ENCODE assay signal across 8 cellular contexts in genomic region chr4:185143596-185143969, GRCh38. TPM values are rescaled to one million over a fixed set of nuclear protein-coding genes. Genes with fewer than 3 reads are reported as not detected.
DNase-seq lines count a peak whose midpoint lies in the region; ATAC-seq and TF ChIP-seq lines count a peak whose summit lies in the region.

No MANE protein-coding gene starts in this region.

- TF ChIP-seq CTCF in omental fat pad (IDR thresholded peaks at IDR 0.05): no peak

- ATAC-seq in GM21576 (IDR thresholded peaks at IDR 0.05; ENCODE audit: unreplicated experiment) (peak; percentile 9), omental fat pad (ENCODE audit: low FRiP score) (peak; percentile 37)

- DNase-seq in DMS53 (lab: John Stamatoyannopoulos, UW): peak; percentile 67
- DNase-seq in LoVo (ENCODE audit: low spot score): peak; percentile 30
- DNase-seq in activated effector memory CD4-positive, alpha-beta T cell treated with anti-CD3 and anti-CD28 coated beads, Interleukin-2, amount 50 U/mL, for 16 hours: peak; percentile 68
- DNase-seq in head of caudate nucleus: peak; percentile 30 to 82 (median 62)
- no peak for DNase-seq in omental fat pad (ENCODE audit: low spot score)
- no peak for DNase-seq in SK-N-DZ (ENCODE audit: low spot score)
- DNase-seq in medulla oblongata (ENCODE audit: extremely low spot score): no peak

- intact Hi-C loops in head of caudate nucleus (cut with DNase I): loop anchor here (5.0 kb wide), 1 partner anchor 39 kb away; no protein-coding TSS in a partner anchor

RNA-seq across cellular contexts. Expression of gene SLC25A4, which starts 0.5 kb away (rescaled TPM):
- 10 to 100 TPM; 14.4 to 25.9 (median 20.2) TPM for total RNA-seq in omental fat pad
- polyA plus RNA-seq in SK-N-DZ (2014; cell fraction: cytosol; rRNA removed): 31.0 and 36.9 TPM in 2 replicates
- 34.7 and 42.4 TPM in 2 replicates for polyA plus RNA-seq in SK-N-DZ (2014; cell fraction: nucleus; rRNA removed)

Comparison
In these comparisons a context has a peak if more than half of its experiments do, and no peak if none do; other contexts are left out.
1. DNase-seq: peak in DMS53 (single experiment), LoVo (single experiment), activated effector memory CD4-positive, alpha-beta T cell treated with anti-CD3 and anti-CD28 coated beads, Interleukin-2, amount 50 U/mL, for 16 hours (single experiment) and head of caudate nucleus (42 of 42); none in omental fat pad (single experiment), SK-N-DZ (single experiment) and medulla oblongata (single experiment).